In the genomic region with DNA sequence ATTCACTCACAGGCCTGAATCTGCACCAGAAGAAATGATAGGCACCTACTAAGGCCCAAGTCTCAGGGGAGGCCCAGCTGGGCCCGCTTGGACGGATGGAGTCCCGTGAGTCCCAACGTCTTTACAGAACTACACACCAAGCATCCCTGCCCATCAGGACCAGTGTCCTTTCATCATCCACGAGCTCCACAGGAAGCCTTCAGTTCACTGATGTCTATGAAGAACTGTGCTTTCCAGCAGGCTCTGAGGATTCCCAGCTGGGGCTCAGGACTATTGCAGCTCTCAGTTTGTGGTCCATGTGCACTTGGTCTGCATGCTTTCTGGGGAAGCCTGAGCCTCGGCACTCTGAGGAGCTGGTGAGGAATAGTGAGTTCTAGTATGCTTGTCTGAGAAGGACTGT, we compare ENCODE assay signal across 16 cellular contexts.
DNase-seq lines count a peak whose midpoint lies in the region; ATAC-seq lines count a peak whose summit lies in the region.
"Had no signal": no experiment of that assay in that cellular context is flagged by ENCODE, and none has a peak within 500 bp of the region (broad histone marks: within the 10 kb centered on the region; RNA-seq: fewer than 3 reads in every experiment).

No MANE protein-coding gene starts in this region.

- no peaks in the 10 kb centered on the region for H3K9me3 ChIP-seq in adipocyte (ENCODE audit: control insufficient read depth, low read length)
- no peaks in the 10 kb centered on the region for H3K9me3 ChIP-seq in muscle layer of colon (ENCODE audit: low read length)
- H3K9me3 ChIP-seq in stomach smooth muscle (ENCODE audit: control insufficient read depth in 2 of 2, low read length in 2 of 2): peaks cover 0 to 8% of the 10 kb centered on the region in 2 donors
- H3K9me3 ChIP-seq: A549 had no signal

- peak overlapping the region; percentile 72 for H3K4me3 ChIP-seq in adipocyte (ENCODE audit: low read length)
- H3K4me3 ChIP-seq in muscle layer of colon (ENCODE audit: low read depth in 1 of 2, low read length in 2 of 2): peak overlapping the region in 1 of 2 donors; percentile 52
- H3K4me3 ChIP-seq in stomach smooth muscle (ENCODE audit: low read length in 2 of 2): peak overlapping the region in 1 of 2 donors; percentile 66
- H3K4me3 ChIP-seq: A549; BLaER1 treated with 17β-estradiol and CSF1 and Interleukin-3, amounts not matched to agents 10 nM and 100 nM had no signal

- H3K27me3 ChIP-seq in adipocyte (replicated peaks; ENCODE audit: control insufficient read depth, insufficient read depth, low read length) (no peaks in the 10 kb centered on the region), muscle layer of colon (ENCODE audit: control insufficient read depth in 1 of 2, insufficient read depth in 2 of 2, low read length in 2 of 2) (no peaks in the 10 kb centered on the region), stomach smooth muscle (ENCODE audit: control insufficient read depth in 1 of 2, insufficient read depth in 2 of 2, low read length in 2 of 2) (no peaks in the 10 kb centered on the region)
- H3K27me3 ChIP-seq: BLaER1 treated with 17β-estradiol and CSF1 and Interleukin-3, amounts not matched to agents 10 nM and 100 nM had no signal

- peak overlapping the region; percentile 63 for H3K27ac ChIP-seq in muscle layer of colon (ENCODE audit: low read depth, low read length)
- peak overlapping the region; percentile 94 for H3K27ac ChIP-seq in stomach smooth muscle (ENCODE audit: low read length)
- H3K27ac ChIP-seq: A549; BLaER1 treated with 17β-estradiol and CSF1 and Interleukin-3, amounts not matched to agents 10 nM and 100 nM had no signal

- H3K4me1 ChIP-seq in adipocyte (ENCODE audit: control insufficient read depth, insufficient read depth, low read length) (peaks cover 48% of the 10 kb centered on the region), muscle layer of colon (ENCODE audit: insufficient read depth, low read length) (peaks cover 50% of the 10 kb centered on the region), stomach smooth muscle (ENCODE audit: control insufficient read depth, insufficient read depth, low read length) (peaks cover 36% of the 10 kb centered on the region)
- H3K4me1 ChIP-seq: BLaER1 treated with 17β-estradiol and CSF1 and Interleukin-3, amounts not matched to agents 10 nM and 100 nM had no signal

- H3K36me3 ChIP-seq in adipocyte (ENCODE audit: control insufficient read depth, insufficient read depth, low read length, severe bottlenecking): no peaks in the 10 kb centered on the region
- H3K36me3 ChIP-seq in muscle layer of colon (ENCODE audit: insufficient read depth, low read length): no peaks in the 10 kb centered on the region
- H3K36me3 ChIP-seq in stomach smooth muscle (ENCODE audit: control insufficient read depth in 2 of 2, insufficient read depth in 2 of 2, low read length in 2 of 2): no peaks in the 10 kb centered on the region
- H3K36me3 ChIP-seq: BLaER1 treated with 17β-estradiol and CSF1 and Interleukin-3, amounts not matched to agents 10 nM and 100 nM had no signal

- H3K9ac ChIP-seq in adipocyte (ENCODE audit: low read length) (peak overlapping the region; percentile 84), muscle layer of colon (ENCODE audit: low read length) (no peak overlapping the region), stomach smooth muscle (ENCODE audit: low read length in 2 of 2) (no peak overlapping the region)
- H3K9ac ChIP-seq: BLaER1 treated with 17β-estradiol and CSF1 and Interleukin-3, amounts not matched to agents 10 nM and 100 nM had no signal

- ATAC-seq in GM21619 (IDR thresholded peaks at IDR 0.05; ENCODE audit: unreplicated experiment): no peak
- ATAC-seq: A549, HCT116, HepG2 had no signal

- DNase-seq in adipocyte (ENCODE audit: low read depth) (no peak), GOT3 (lab: John Stamatoyannopoulos, UW) (no peak), occipital lobe (lab: John Stamatoyannopoulos, UW) (no peak), SKM-1 treated with dmso at 0.1 percent for 144 hours (lab: John Stamatoyannopoulos, UW; ENCODE audit: unreplicated experiment) (no peak)
- DNase-seq: Calu3; CD4-positive, alpha-beta T cell; DMS153; DND-41; GDM1 had no signal
